Comparison of ENCODE assay signal across 9 cellular contexts in genomic region chr2:162297925-162298552, GRCh38. TPM values are rescaled to one million over a fixed set of nuclear protein-coding genes. Genes with fewer than 3 reads are reported as not detected.
DNase-seq lines count a peak whose midpoint lies in the region; ATAC-seq and TF ChIP-seq lines count a peak whose summit lies in the region.
"Had no signal": no experiment of that assay in that cellular context is flagged by ENCODE, and none has a peak within 500 bp of the region (broad histone marks: within the 10 kb centered on the region; RNA-seq: fewer than 3 reads in every experiment).

No MANE protein-coding gene starts in this region.

- H3K4me3 Mint-ChIP-seq in activated T-helper 17 cell treated with anti-CD3 and anti-CD28 coated beads, Interleukin-2, amount 50 U/mL, for 72 hours: no peak overlapping the region
- H3K4me3 Mint-ChIP-seq: stimulated activated naive CD8-positive, alpha-beta T cell treated with anti-CD3 and anti-CD28 coated beads, Interleukin-15, Interleukin-2, amounts not matched to agents 100 ng/mL and 50 ng/mL, for 24 hours had no signal

- ATAC-seq in GM18870 (IDR thresholded peaks at IDR 0.05; ENCODE audit: unreplicated experiment) (peak; percentile 61), HG03469 (IDR thresholded peaks at IDR 0.05; ENCODE audit: unreplicated experiment) (peak; percentile 37)
- ATAC-seq in activated T-helper 17 cell treated with anti-CD3 and anti-CD28 coated beads, Interleukin-2, amount 50 U/mL, for 72 hours (replicated peaks): peak; percentile 46

- H3K9me3 Mint-ChIP-seq in activated T-helper 17 cell treated with anti-CD3 and anti-CD28 coated beads, Interleukin-2, amount 50 U/mL, for 72 hours: no peaks in the 10 kb centered on the region
- H3K9me3 Mint-ChIP-seq: stimulated activated naive CD8-positive, alpha-beta T cell treated with anti-CD3 and anti-CD28 coated beads, Interleukin-15, Interleukin-2, amounts not matched to agents 100 ng/mL and 50 ng/mL, for 24 hours had no signal

- no peak overlapping the region for H3K27ac Mint-ChIP-seq in activated T-helper 17 cell treated with anti-CD3 and anti-CD28 coated beads, Interleukin-2, amount 50 U/mL, for 72 hours
- H3K27ac Mint-ChIP-seq: stimulated activated naive CD8-positive, alpha-beta T cell treated with anti-CD3 and anti-CD28 coated beads, Interleukin-15, Interleukin-2, amounts not matched to agents 100 ng/mL and 50 ng/mL, for 24 hours had no signal

- no peaks in the 10 kb centered on the region for H3K27me3 Mint-ChIP-seq in activated T-helper 17 cell treated with anti-CD3 and anti-CD28 coated beads, Interleukin-2, amount 50 U/mL, for 72 hours
- H3K27me3 Mint-ChIP-seq: stimulated activated naive CD8-positive, alpha-beta T cell treated with anti-CD3 and anti-CD28 coated beads, Interleukin-15, Interleukin-2, amounts not matched to agents 100 ng/mL and 50 ng/mL, for 24 hours had no signal

- TF ChIP-seq CTCF in retinal pigment epithelial cell (conservative IDR thresholded peaks at IDR 0.05; ENCODE audit: low read depth, low read length): peak; percentile 79

- no peaks in the 10 kb centered on the region for H3K4me1 Mint-ChIP-seq in activated T-helper 17 cell treated with anti-CD3 and anti-CD28 coated beads, Interleukin-2, amount 50 U/mL, for 72 hours

- peaks cover 8% of the 10 kb centered on the region for H3K36me3 Mint-ChIP-seq in activated T-helper 17 cell treated with anti-CD3 and anti-CD28 coated beads, Interleukin-2, amount 50 U/mL, for 72 hours (ENCODE audit: low read depth)

- H3K4me3 ChIP-seq in retinal pigment epithelial cell (ENCODE audit: low read length): no peak overlapping the region

- peak; percentile 53 for DNase-seq in COLO829 (ENCODE audit: low spot score)
- peak; percentile 87 for DNase-seq in NCI-H82 (lab: John Stamatoyannopoulos, UW)
- DNase-seq in glomerular visceral epithelial cell (ENCODE audit: extremely low spot score): peak; percentile 79
- DNase-seq in retinal pigment epithelial cell (ENCODE audit: low read depth): peak; percentile 26
- no peak for DNase-seq in mesenteric fat pad (ENCODE audit: low spot score)

RNA-seq across cellular contexts. Expression of gene IFIH1, which starts 20.4 kb away (rescaled TPM):
- 10 to 100 TPM; 24.8 to 26.7 TPM for total RNA-seq in activated T-helper 17 cell treated with anti-CD3 and anti-CD28 coated beads, Interleukin-2, amount 50 U/mL, for 72 hours
- 13.9 TPM for total RNA-seq in mesenteric fat pad

RNA-seq across cellular contexts. Expression of gene GCA, which starts 45.9 kb away (rescaled TPM):
- total RNA-seq in activated T-helper 17 cell treated with anti-CD3 and anti-CD28 coated beads, Interleukin-2, amount 50 U/mL, for 72 hours: 10 to 100 TPM; 23.4 to 31.2 TPM
- total RNA-seq in mesenteric fat pad: 50.8 TPM

RNA-seq across cellular contexts. Expression of gene FAP, which starts 54.8 kb away (rescaled TPM):
- total RNA-seq in activated T-helper 17 cell treated with anti-CD3 and anti-CD28 coated beads, Interleukin-2, amount 50 U/mL, for 72 hours: not detected
- 24.7 TPM for total RNA-seq in mesenteric fat pad

Comparison
In these comparisons a context has a peak if more than half of its experiments do, and no peak if none do; other contexts are left out.
1. RNA of gene FAP, which starts 54.8 kb away (total RNA-seq): 24.7 TPM in mesenteric fat pad (single experiment); not detected in activated T-helper 17 cell treated with anti-CD3 and anti-CD28 coated beads, Interleukin-2, amount 50 U/mL, for 72 hours; every median in the first group is over 10 times any median in the second.
2. Peak in every context shown above with its lines, with median percentiles within 50 percentile points of each other: ATAC-seq.